Comparison of ENCODE assay signal across 11 cellular contexts in genomic region chr21:42616366-42617340, GRCh38. TPM values are rescaled to one million over a fixed set of nuclear protein-coding genes. Genes with fewer than 3 reads are reported as not detected.
DNase-seq lines count a peak whose midpoint lies in the region; ATAC-seq and TF ChIP-seq lines count a peak whose summit lies in the region.
"Had no signal": no experiment of that assay in that cellular context is flagged by ENCODE, and none has a peak within 500 bp of the region (broad histone marks: within the 10 kb centered on the region; RNA-seq: fewer than 3 reads in every experiment).

No MANE protein-coding gene starts in this region.

- H3K4me2 ChIP-seq in BLaER1, result 0 out of 2 replicates have a peak overlapping the region, but pooled peaks have one; percentile 2
- no peak overlapping the region for H3K4me2 ChIP-seq in GM23338

- no peaks in the 10 kb centered on the region for H3K36me3 ChIP-seq in BLaER1
- H3K36me3 ChIP-seq in GM23338 (ENCODE audit: insufficient read depth), result no peaks in the 10 kb centered on the region
- H3K36me3 ChIP-seq: MG63, Peyer's patch had no signal

- H3K4me3 ChIP-seq in BLaER1, result no peak overlapping the region
- no peak overlapping the region for H3K4me3 ChIP-seq in GM23338
- H3K4me3 ChIP-seq: MG63 had no signal

- H3K27ac ChIP-seq in BLaER1 (no peak overlapping the region), GM23338 (ENCODE audit: low read depth) (peak overlapping the region; percentile 55; the same call in 1 of the 2 replicates)
- H3K27ac ChIP-seq: Peyer's patch had no signal

- 0 out of 2 replicates have a peak overlapping the region, but pooled peaks have one; percentile 56 for H2AFZ ChIP-seq in GM23338

- H3K9me2 ChIP-seq in GM23338 (ENCODE audit: insufficient read depth), result no peaks in the 10 kb centered on the region

- H3K79me2 ChIP-seq in GM23338 (replicated peaks; ENCODE audit: insufficient read depth), result no peaks in the 10 kb centered on the region

- H3K36me3 Mint-ChIP-seq in GM23338 (ENCODE audit: low read depth), result no peaks in the 10 kb centered on the region

- no peak overlapping the region for H3K27ac Mint-ChIP-seq in GM23338

- TF ChIP-seq CTCF in GM23338 (conservative IDR thresholded peaks at IDR 0.05; ENCODE audit: low read depth in 2 of 2), result no peak

- H3K27me3 Mint-ChIP-seq in GM23338 (ENCODE audit: insufficient read depth, low read depth, poor library complexity), result peaks cover 10% of the 10 kb centered on the region

- H3K27me3 ChIP-seq in BLaER1, result peaks cover 72% of the 10 kb centered on the region
- H3K27me3 ChIP-seq in GM23338 (ENCODE audit: insufficient read depth), result no peaks in the 10 kb centered on the region
- H3K27me3 ChIP-seq: Peyer's patch had no signal

- DNase-seq in GM23338 (ENCODE audit: low spot score), result no peak
- peak; percentile 22 for DNase-seq in central memory CD4-positive, alpha-beta T cell
- DNase-seq in pons (ENCODE audit: low spot score), result peak; percentile 11
- DNase-seq in NCI-H146 (lab: John Stamatoyannopoulos, UW), result no peak
- DNase-seq in NCI-H2081 (lab: John Stamatoyannopoulos, UW), result no peak
- no peak for DNase-seq in NCI-H2227 treated with DMSO at 0.1 percent for 48 hours (lab: John Stamatoyannopoulos, UW)
- DNase-seq: DMS 273 treated with DMSO at 0.1 percent for 48 hours, MG63, NCI-H226 had no signal

- H3K9ac ChIP-seq in BLaER1, result no peak overlapping the region

- peaks cover 10% of the 10 kb centered on the region; the same call in 1 of the 2 replicates for H4K20me1 ChIP-seq in BLaER1
- no peaks in the 10 kb centered on the region for H4K20me1 ChIP-seq in GM23338 (replicated peaks; ENCODE audit: insufficient read depth)

- H3F3A ChIP-seq in GM23338 (replicated peaks; ENCODE audit: low read depth), result 0 out of 2 replicates have a peak, but pooled peaks cover 3% of the 10 kb centered on the region

- H3K4me1 Mint-ChIP-seq in GM23338, result no peaks in the 10 kb centered on the region

- ATAC-seq in GM23338, result peak; percentile 19; the same call in 2 of the 3 replicates

- peaks cover 9% of the 10 kb centered on the region; the same call in 2 of the 3 replicates for H3K9me3 Mint-ChIP-seq in GM23338

- H3K4me1 ChIP-seq in BLaER1 (peaks cover 15% of the 10 kb centered on the region), GM23338 (ENCODE audit: insufficient read depth) (no peaks in the 10 kb centered on the region)

- no peak overlapping the region for H3K4me3 Mint-ChIP-seq in GM23338

- peaks cover 18% of the 10 kb centered on the region for H3K9me3 ChIP-seq in BLaER1
- H3K9me3 ChIP-seq: MG63 had no signal

TF ChIP-seq in GM23338, 12 proteins besides CTCF, POLR2A, EP300 and RAD21:
- no peak for TF ChIP-seq EZH2 (IDR thresholded peaks at IDR 0.05; ENCODE audit: low read depth, unreplicated experiment)

RNA-seq across cellular contexts. Expression of gene PDE9A, which starts 36.8 kb away (rescaled TPM):
- 26.5 and 33.3 TPM in 2 replicates for total RNA-seq in GM23338 (2014; rRNA removed; shearing (Covaris generic))
- polyA plus RNA-seq in GM23338 (2016; fragmentation: Nextera tagmentation; extraction: Ambion mirVana), result 27.2 and 31.1 TPM in 2 replicates

Comparison
In these comparisons a context has a peak if more than half of its experiments do, and no peak if none do; other contexts are left out.
1. DNase-seq: peak in central memory CD4-positive, alpha-beta T cell (single experiment) and pons (single experiment); none in GM23338 (single experiment), NCI-H146 (single experiment), NCI-H2081 (0 of 2) and NCI-H2227 treated with DMSO at 0.1 percent for 48 hours (single experiment).